In the genomic region with DNA sequence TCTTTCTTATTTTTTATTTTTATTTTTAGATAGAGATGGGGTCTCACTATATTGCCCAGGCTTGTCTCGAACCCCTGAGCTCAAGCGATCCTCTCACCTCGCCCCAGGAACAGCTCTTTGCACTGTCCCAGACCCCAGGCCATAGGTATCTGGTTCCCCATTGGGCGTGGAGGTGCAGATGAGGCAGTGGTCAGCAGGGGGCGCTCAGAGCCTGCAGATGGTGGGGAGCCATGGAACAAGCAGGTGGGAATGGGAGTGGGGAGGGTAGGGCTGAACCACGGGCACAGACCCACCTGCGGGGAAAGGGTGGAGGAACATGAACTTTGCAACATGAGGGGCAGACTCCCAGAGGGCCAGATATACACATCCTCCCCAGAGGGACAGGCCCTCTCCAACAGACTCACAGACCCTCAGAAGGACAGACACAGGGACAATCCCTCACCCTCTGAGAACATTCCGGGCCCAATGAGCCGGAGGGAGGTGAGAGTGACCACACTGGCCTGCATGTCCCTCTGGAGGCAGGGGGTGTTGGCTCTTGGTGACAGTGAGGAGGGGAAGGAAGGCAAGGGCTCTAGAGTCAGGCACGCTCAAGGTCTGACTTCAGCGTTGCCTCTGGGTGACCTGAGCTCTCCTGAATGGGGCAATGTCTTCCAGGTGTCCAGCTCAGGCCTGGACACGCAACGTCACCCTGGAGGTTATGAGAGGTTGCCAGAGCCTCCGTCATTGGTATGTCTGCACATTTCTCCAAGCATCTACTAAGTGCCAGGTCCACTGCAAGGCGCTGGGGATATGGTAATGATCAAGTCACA, we compare ENCODE assay signal across 8 cellular contexts. TPM values are rescaled to one million over a fixed set of nuclear protein-coding genes. Genes with fewer than 3 reads are reported as not detected.
A peak's percentile ranks its signal among the peaks of the same experiment; 100 is the strongest.
DNase-seq lines count a peak whose midpoint lies in the region; ATAC-seq and TF ChIP-seq lines count a peak whose summit lies in the region.

No MANE protein-coding gene starts in this region.

- no peak for ATAC-seq in GM21367 (IDR thresholded peaks at IDR 0.05; ENCODE audit: unreplicated experiment)

- H3K27me3 Mint-ChIP-seq in brain (peaks cover 7% of the 10 kb centered on the region), immature natural killer cell (ENCODE audit: low read depth in 3 of 3) (peaks cover 0 to 2% (median 2%) of the 10 kb centered on the region in 3 donors)

- peaks cover 5% of the 10 kb centered on the region for H3K4me1 Mint-ChIP-seq in brain
- H3K4me1 Mint-ChIP-seq in immature natural killer cell, result peaks cover 0 to 6% of the 10 kb centered on the region in 2 donors

- H3K36me3 Mint-ChIP-seq in brain (no peaks in the 10 kb centered on the region), immature natural killer cell (no peaks in the 10 kb centered on the region)

- peak; percentile 99 for TF ChIP-seq CTCF in brain (conservative IDR thresholded peaks at IDR 0.05)

- peak overlapping the region in 1 of 5 experiments; percentile 51 for H3K27ac Mint-ChIP-seq in brain
- no peak overlapping the region for H3K27ac Mint-ChIP-seq in immature natural killer cell

- H3K4me3 Mint-ChIP-seq in brain (no peak overlapping the region), immature natural killer cell (no peak overlapping the region)

- H3K9me3 Mint-ChIP-seq in brain (peaks cover 0 to 5% (median 0%) of the 10 kb centered on the region in 5 experiments), immature natural killer cell (no peaks in the 10 kb centered on the region)

- DNase-seq in NCI-H1417 (lab: John Stamatoyannopoulos, UW) (peak; percentile 73 to 88 (median 74)), NCI-H1417 treated with DMSO at 0.1 percent for 48 hours (lab: John Stamatoyannopoulos, UW) (no peak), NCI-H128 (lab: John Stamatoyannopoulos, UW; ENCODE audit: unreplicated experiment) (peak; percentile 50), UCSD-AML1 (lab: John Stamatoyannopoulos, UW; ENCODE audit: unreplicated experiment) (peak; percentile 72), immature natural killer cell (peak; percentile 53 to 62 (median 60))
- peak; percentile 35 to 61 for DNase-seq in stimulated activated CD4-positive, alpha-beta T cell treated with anti-CD3 and anti-CD28 coated beads, Interleukin-15, amount 100 ng/mL, for 48 hours (ENCODE audit: low read depth in 2 of 2)

RNA-seq across cellular contexts. Expression of gene KRT80, which starts 34.9 kb away (rescaled TPM):
- polyA plus RNA-seq in brain (ENCODE audit: insufficient read depth, low read depth, low replicate concordance), result 2.0 TPM
- not detected for polyA plus RNA-seq in immature natural killer cell
